In the genomic region with DNA sequence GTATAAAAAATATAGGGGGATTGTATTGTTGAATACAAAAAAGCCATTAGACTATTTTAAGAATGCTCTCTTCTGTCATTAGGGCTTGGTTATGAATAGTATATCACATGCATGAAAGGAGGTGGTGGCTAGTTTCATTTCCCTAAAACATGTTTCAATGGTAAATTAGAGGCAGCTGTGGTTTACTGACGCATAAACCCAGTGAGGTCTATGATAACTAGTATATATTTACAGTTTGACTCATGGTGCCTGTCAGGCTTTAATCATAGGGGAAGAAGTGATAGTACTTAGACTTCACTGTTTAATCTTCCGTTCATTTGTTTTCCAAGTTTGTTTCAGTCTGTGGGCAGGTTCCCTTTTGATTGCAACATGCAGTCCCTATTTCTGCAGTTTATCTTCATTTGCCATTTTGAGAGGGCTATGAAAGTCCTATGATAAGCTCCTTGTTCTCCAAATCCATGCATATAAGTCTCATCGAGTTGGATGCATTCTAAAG, we compare ENCODE assay signal across 9 cellular contexts.
DNase-seq lines count a peak whose midpoint lies in the region; ATAC-seq and TF ChIP-seq lines count a peak whose summit lies in the region.
"Had no signal": no experiment of that assay in that cellular context is flagged by ENCODE, and none has a peak within 500 bp of the region (broad histone marks: within the 10 kb centered on the region; RNA-seq: fewer than 3 reads in every experiment).

No MANE protein-coding gene starts in this region.

- no peaks in the 10 kb centered on the region for H3K27me3 ChIP-seq in WERI-Rb-1 (ENCODE audit: insufficient read depth, low read depth, severe bottlenecking)

- H3K36me3 ChIP-seq in WERI-Rb-1: no peaks in the 10 kb centered on the region

- ATAC-seq in GM19397 (IDR thresholded peaks at IDR 0.05; ENCODE audit: unreplicated experiment): peak; percentile 96
- peak; percentile 99 for ATAC-seq in HG03354 (IDR thresholded peaks at IDR 0.05; ENCODE audit: poor library complexity, severe bottlenecking, unreplicated experiment)
- ATAC-seq in SK-N-SH treated with all-trans-retinoic acid at 6 μM for 48 hours: peak; percentile 78
- ATAC-seq in stimulated activated naive CD8-positive, alpha-beta T cell treated with anti-CD3 and anti-CD28 coated beads, Interleukin-15, Interleukin-2, amounts not matched to agents 100 U/mL and 50 U/mL, for 24 hours: peak; percentile 94

- peak; percentile 94 for DNase-seq in EH (ENCODE audit: low read depth)
- DNase-seq in foreskin fibroblast: peak; percentile 92 to 95
- peak; percentile 26 for DNase-seq in stimulated activated naive CD8-positive, alpha-beta T cell treated with anti-CD3 and anti-CD28 coated beads, Interleukin-15, Interleukin-2, amounts not matched to agents 100 U/mL and 50 U/mL, for 24 hours
- no peak for DNase-seq in activated effector memory CD4-positive, alpha-beta T cell treated with anti-CD3 and anti-CD28 coated beads, Interleukin-2, amount 50 U/mL, for 16 hours
- DNase-seq in WERI-Rb-1: no peak

- H3K9me3 ChIP-seq in WERI-Rb-1 (ENCODE audit: severe bottlenecking): no peaks in the 10 kb centered on the region

- H3K4me3 ChIP-seq in foreskin fibroblast (ENCODE audit: low read depth in 1 of 2, low read length in 2 of 2): no peak overlapping the region
- no peak overlapping the region for H3K4me3 ChIP-seq in WERI-Rb-1 (ENCODE audit: low read depth, low read length)

- TF ChIP-seq CTCF in foreskin fibroblast (IDR thresholded peaks at IDR 0.05; ENCODE audit: low read depth, low read length) (no peak), WERI-Rb-1 (IDR thresholded peaks at IDR 0.05; ENCODE audit: low read depth, low read length) (no peak)

- H3K27ac ChIP-seq in WERI-Rb-1: no peak overlapping the region
- H3K27ac ChIP-seq: VCaP had no signal

TF ChIP-seq in SK-N-SH treated with all-trans-retinoic acid at 6 μM for 48 hours, 23 proteins besides CTCF, POLR2A, EP300 and RAD21:
- TF ChIP-seq ZNF565 (CRISPR knock-in tag; conservative IDR thresholded peaks at IDR 0.05; ENCODE audit: low read depth): no peak
- TF ChIP-seq, protein P1, sequence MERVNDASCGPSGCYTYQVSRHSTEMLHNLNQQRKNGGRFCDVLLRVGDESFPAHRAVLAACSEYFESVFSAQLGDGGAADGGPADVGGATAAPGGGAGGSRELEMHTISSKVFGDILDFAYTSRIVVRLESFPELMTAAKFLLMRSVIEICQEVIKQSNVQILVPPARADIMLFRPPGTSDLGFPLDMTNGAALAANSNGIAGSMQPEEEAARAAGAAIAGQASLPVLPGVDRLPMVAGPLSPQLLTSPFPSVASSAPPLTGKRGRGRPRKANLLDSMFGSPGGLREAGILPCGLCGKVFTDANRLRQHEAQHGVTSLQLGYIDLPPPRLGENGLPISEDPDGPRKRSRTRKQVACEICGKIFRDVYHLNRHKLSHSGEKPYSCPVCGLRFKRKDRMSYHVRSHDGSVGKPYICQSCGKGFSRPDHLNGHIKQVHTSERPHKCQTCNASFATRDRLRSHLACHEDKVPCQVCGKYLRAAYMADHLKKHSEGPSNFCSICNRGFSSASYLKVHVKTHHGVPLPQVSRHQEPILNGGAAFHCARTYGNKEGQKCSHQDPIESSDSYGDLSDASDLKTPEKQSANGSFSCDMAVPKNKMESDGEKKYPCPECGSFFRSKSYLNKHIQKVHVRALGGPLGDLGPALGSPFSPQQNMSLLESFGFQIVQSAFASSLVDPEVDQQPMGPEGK (CRISPR knock-in tag; IDR thresholded peaks at IDR 0.05; ENCODE audit: borderline replicate concordance): no peak; the same call in 1 of the 2 replicates
- TF ChIP-seq, protein P2, sequence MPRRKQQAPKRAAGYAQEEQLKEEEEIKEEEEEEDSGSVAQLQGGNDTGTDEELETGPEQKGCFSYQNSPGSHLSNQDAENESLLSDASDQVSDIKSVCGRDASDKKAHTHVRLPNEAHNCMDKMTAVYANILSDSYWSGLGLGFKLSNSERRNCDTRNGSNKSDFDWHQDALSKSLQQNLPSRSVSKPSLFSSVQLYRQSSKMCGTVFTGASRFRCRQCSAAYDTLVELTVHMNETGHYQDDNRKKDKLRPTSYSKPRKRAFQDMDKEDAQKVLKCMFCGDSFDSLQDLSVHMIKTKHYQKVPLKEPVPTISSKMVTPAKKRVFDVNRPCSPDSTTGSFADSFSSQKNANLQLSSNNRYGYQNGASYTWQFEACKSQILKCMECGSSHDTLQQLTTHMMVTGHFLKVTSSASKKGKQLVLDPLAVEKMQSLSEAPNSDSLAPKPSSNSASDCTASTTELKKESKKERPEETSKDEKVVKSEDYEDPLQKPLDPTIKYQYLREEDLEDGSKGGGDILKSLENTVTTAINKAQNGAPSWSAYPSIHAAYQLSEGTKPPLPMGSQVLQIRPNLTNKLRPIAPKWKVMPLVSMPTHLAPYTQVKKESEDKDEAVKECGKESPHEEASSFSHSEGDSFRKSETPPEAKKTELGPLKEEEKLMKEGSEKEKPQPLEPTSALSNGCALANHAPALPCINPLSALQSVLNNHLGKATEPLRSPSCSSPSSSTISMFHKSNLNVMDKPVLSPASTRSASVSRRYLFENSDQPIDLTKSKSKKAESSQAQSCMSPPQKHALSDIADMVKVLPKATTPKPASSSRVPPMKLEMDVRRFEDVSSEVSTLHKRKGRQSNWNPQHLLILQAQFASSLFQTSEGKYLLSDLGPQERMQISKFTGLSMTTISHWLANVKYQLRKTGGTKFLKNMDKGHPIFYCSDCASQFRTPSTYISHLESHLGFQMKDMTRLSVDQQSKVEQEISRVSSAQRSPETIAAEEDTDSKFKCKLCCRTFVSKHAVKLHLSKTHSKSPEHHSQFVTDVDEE (CRISPR knock-in tag; IDR thresholded peaks at IDR 0.05): no peak
- TF ChIP-seq CSDC2 (CRISPR knock-in tag; IDR thresholded peaks at IDR 0.05): no peak
- TF ChIP-seq ZNF70 (CRISPR knock-in tag; IDR thresholded peaks at IDR 0.05): peak; percentile 92
- TF ChIP-seq, protein P3, sequence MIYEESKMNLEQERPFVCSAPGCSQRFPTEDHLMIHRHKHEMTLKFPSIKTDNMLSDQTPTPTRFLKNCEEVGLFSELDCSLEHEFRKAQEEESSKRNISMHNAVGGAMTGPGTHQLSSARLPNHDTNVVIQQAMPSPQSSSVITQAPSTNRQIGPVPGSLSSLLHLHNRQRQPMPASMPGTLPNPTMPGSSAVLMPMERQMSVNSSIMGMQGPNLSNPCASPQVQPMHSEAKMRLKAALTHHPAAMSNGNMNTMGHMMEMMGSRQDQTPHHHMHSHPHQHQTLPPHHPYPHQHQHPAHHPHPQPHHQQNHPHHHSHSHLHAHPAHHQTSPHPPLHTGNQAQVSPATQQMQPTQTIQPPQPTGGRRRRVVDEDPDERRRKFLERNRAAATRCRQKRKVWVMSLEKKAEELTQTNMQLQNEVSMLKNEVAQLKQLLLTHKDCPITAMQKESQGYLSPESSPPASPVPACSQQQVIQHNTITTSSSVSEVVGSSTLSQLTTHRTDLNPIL (CRISPR knock-in tag; IDR thresholded peaks at IDR 0.05; ENCODE audit: low read depth): no peak
- peak; percentile 51; the same call in 1 of the 2 replicates for TF ChIP-seq ISL1 (CRISPR knock-in tag; IDR thresholded peaks at IDR 0.05)
- TF ChIP-seq RARB (CRISPR knock-in tag; IDR thresholded peaks at IDR 0.05): no peak
- TF ChIP-seq, protein P4, sequence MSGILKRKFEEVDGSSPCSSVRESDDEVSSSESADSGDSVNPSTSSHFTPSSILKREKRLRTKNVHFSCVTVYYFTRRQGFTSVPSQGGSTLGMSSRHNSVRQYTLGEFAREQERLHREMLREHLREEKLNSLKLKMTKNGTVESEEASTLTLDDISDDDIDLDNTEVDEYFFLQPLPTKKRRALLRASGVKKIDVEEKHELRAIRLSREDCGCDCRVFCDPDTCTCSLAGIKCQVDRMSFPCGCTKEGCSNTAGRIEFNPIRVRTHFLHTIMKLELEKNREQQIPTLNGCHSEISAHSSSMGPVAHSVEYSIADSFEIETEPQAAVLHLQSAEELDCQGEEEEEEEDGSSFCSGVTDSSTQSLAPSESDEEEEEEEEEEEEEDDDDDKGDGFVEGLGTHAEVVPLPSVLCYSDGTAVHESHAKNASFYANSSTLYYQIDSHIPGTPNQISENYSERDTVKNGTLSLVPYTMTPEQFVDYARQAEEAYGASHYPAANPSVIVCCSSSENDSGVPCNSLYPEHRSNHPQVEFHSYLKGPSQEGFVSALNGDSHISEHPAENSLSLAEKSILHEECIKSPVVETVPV (CRISPR knock-in tag; IDR thresholded peaks at IDR 0.05): no peak
- no peak for TF ChIP-seq BACH2 (CRISPR knock-in tag; IDR thresholded peaks at IDR 0.05; ENCODE audit: borderline replicate concordance)
- no peak; the same call in 1 of the 2 replicates for TF ChIP-seq ZC3H10 (CRISPR knock-in tag; IDR thresholded peaks at IDR 0.05)
- TF ChIP-seq SNAI2 (CRISPR knock-in tag; IDR thresholded peaks at IDR 0.05): no peak
- peak; percentile 80; the same call in 1 of the 2 replicates for TF ChIP-seq TOX (CRISPR knock-in tag; IDR thresholded peaks at IDR 0.05; ENCODE audit: borderline replicate concordance)

Comparison
In these comparisons a context has a peak if more than half of its experiments do, and no peak if none do; other contexts are left out.
1. DNase-seq: peak in EH (single experiment), foreskin fibroblast (2 of 2) and stimulated activated naive CD8-positive, alpha-beta T cell treated with anti-CD3 and anti-CD28 coated beads, Interleukin-15, Interleukin-2, amounts not matched to agents 100 U/mL and 50 U/mL, for 24 hours (single experiment); none in activated effector memory CD4-positive, alpha-beta T cell treated with anti-CD3 and anti-CD28 coated beads, Interleukin-2, amount 50 U/mL, for 16 hours (single experiment) and WERI-Rb-1 (single experiment).
2. Peak in every context shown above with its lines, with median percentiles within 50 percentile points of each other: ATAC-seq.